11 cellular contexts compared by ENCODE assay signal in the genomic region with DNA sequence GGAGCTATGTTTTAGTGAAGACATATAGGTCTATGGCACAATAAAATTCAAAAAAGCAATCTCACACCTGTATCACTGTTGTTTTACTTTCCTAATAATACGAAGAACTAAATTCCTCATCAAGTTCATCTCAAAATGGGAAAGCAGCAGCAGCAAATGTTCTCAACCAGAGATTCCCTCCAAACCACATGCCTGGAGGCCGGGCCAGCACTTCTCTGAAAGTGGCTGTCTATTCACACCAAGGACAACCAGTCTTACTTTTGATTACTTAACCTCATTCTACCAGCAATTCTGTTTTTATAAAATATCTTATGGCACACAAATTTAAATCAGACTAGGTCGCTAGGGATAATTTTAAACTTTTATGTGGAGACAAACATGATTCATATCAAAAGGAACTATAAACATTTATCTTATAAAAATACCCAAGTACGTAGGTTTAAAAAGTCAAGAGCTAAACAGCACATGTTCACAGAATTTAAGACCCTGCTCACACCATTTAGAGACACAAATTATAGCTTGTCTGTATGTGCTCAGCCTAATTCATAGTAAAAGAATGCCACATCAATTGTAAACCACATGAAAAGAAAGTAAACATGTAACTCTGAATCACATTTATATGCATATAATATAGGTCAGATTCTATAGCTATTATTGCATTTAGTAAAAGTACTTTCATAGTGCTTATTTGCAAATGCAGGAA. TPM values are rescaled to one million over a fixed set of nuclear protein-coding genes. Genes with fewer than 3 reads are reported as not detected.
DNase-seq lines count a peak whose midpoint lies in the region; ATAC-seq and TF ChIP-seq lines count a peak whose summit lies in the region.
"Had no signal": no experiment of that assay in that cellular context is flagged by ENCODE, and none has a peak within 500 bp of the region (broad histone marks: within the 10 kb centered on the region; RNA-seq: fewer than 3 reads in every experiment).

No MANE protein-coding gene starts in this region.

- H3K9ac ChIP-seq in OCI-LY3 (ENCODE audit: low read length), result peak overlapping the region; percentile 38; the same call in 1 of the 2 replicates

- TF ChIP-seq CTCF in OCI-LY3 (IDR thresholded peaks at IDR 0.05; ENCODE audit: low read depth, low read length), result no peak
- TF ChIP-seq CTCF in spleen (IDR thresholded peaks at IDR 0.05 in 8 of 11, conservative IDR thresholded peaks at IDR 0.05 in 3 of 11), result no peak

- peak; percentile 52 for ATAC-seq in effector memory CD8-positive, alpha-beta T cell (replicated peaks)
- no peak for ATAC-seq in GM19452 (IDR thresholded peaks at IDR 0.05; ENCODE audit: unreplicated experiment)

- peak overlapping the region; percentile 0; the same call in 1 of the 2 replicates for H3K4me3 ChIP-seq in GM08714 (ENCODE audit: low read length)
- peak overlapping the region; percentile 13; the same call in 1 of the 2 replicates for H3K4me3 ChIP-seq in OCI-LY3 (ENCODE audit: low read length)
- no peak overlapping the region for H3K4me3 ChIP-seq in spleen

- peaks cover 87% of the 10 kb centered on the region for H3K4me1 ChIP-seq in OCI-LY3 (ENCODE audit: low read length)
- H3K4me1 ChIP-seq in spleen, result peaks cover 17 to 100% (median 74%) of the 10 kb centered on the region in 6 donors

- no peaks in the 10 kb centered on the region for H3K9me3 Mint-ChIP-seq in effector memory CD8-positive, alpha-beta T cell

- H3K4me2 ChIP-seq in OCI-LY3 (ENCODE audit: low read length), result peak overlapping the region; percentile 81

- 75 to 86% (median 76%) methylated on average over 4 of the region's 4 CpGs for WGBS in spleen, 5 donors

- H3K36me3 ChIP-seq in OCI-LY3 (replicated peaks; ENCODE audit: low read depth, low read length) (no peaks in the 10 kb centered on the region), spleen (no peaks in the 10 kb centered on the region)

- peak overlapping the region; percentile 13 to 14 for H3K4me3 Mint-ChIP-seq in effector memory CD8-positive, alpha-beta T cell

- TF ChIP-seq POLR2A in spleen (IDR thresholded peaks at IDR 0.05), result no peak

- no peaks in the 10 kb centered on the region for H4K20me1 ChIP-seq in OCI-LY3 (ENCODE audit: insufficient read depth, low read length)

- peaks cover 87% of the 10 kb centered on the region for H3K79me2 ChIP-seq in OCI-LY3 (ENCODE audit: low read length)

- H3K27ac Mint-ChIP-seq in effector memory CD8-positive, alpha-beta T cell, result peak overlapping the region; percentile 9 to 52

- no peak for DNase-seq in effector memory CD8-positive, alpha-beta T cell
- DNase-seq in spleen, result no peak
- no peak for DNase-seq in NCI-H1694 treated with DMSO at 0.1 percent for 48 hours (lab: John Stamatoyannopoulos, UW)
- no peak for DNase-seq in NCI-H1417 (lab: John Stamatoyannopoulos, UW)
- DNase-seq: activated CD4-positive, alpha-beta T cell treated with anti-CD3 and anti-CD28 coated beads for 48 hours; effector CD4-positive, alpha-beta T cell; NCI-H1105; NCI-H526 treated with DMSO at 0.1 percent for 48 hours had no signal

- H3K27ac ChIP-seq in OCI-LY3 (ENCODE audit: low read length) (peak overlapping the region; percentile 86), spleen (peak overlapping the region in 7 of 8 donors; percentile 33 to 83 (median 61))

- peaks cover 37 to 49% of the 10 kb centered on the region in 2 donors for H3K4me1 Mint-ChIP-seq in effector memory CD8-positive, alpha-beta T cell (ENCODE audit: low read depth in 2 of 2)

- no peak overlapping the region for H2AFZ ChIP-seq in OCI-LY3 (ENCODE audit: low read depth, low read length)

- intact Hi-C loops in spleen (cut with DNase I; ENCODE audit: low total_unique reads), result no loop called here

- no peaks in the 10 kb centered on the region for H3K27me3 Mint-ChIP-seq in effector memory CD8-positive, alpha-beta T cell

- peaks cover 5% of the 10 kb centered on the region for H3K36me3 Mint-ChIP-seq in effector memory CD8-positive, alpha-beta T cell (ENCODE audit: insufficient read depth)

- H3K9me3 ChIP-seq in OCI-LY3 (ENCODE audit: insufficient read depth, low read length) (no peaks in the 10 kb centered on the region), spleen (no peaks in the 10 kb centered on the region)

- H3K27me3 ChIP-seq in OCI-LY3 (ENCODE audit: low read depth, low read length) (no peaks in the 10 kb centered on the region), spleen (replicated peaks in 1 of 7) (no peaks in the 10 kb centered on the region)

RNA-seq across cellular contexts. Expression of a gene that starts 46.1 kb away (rescaled TPM):
- total RNA-seq in spleen, result 10 to 100 TPM; 28.8 to 45.8 (median 42.0) TPM
- polyA plus RNA-seq in spleen, result 10 to 100 TPM; 23.7 to 31.2 (median 27.9) TPM

Comparison
In these comparisons a context has a peak if more than half of its experiments do, and no peak if none do; other contexts are left out.
1. H3K4me3 ChIP-seq: peak in GM08714 (single experiment) and OCI-LY3 (single experiment); none in spleen (0 of 8).